Comparison of ENCODE assay signal across 8 cellular contexts in genomic region chr6:8131265-8131897, GRCh38. TPM values are rescaled to one million over a fixed set of nuclear protein-coding genes. Genes with fewer than 3 reads are reported as not detected.
DNase-seq lines count a peak whose midpoint lies in the region; ATAC-seq and TF ChIP-seq lines count a peak whose summit lies in the region.

No MANE protein-coding gene starts in this region.

- no peak overlapping the region for H3K4me3 ChIP-seq in CD4-positive, alpha-beta memory T cell (ENCODE audit: low read length in 2 of 2)
- no peak overlapping the region for H3K4me3 ChIP-seq in HL-60 (replicated peaks; ENCODE audit: insufficient read depth, low read length)

- peak; percentile 13 for TF ChIP-seq CTCF in HL-60 (IDR thresholded peaks at IDR 0.05; ENCODE audit: insufficient read depth, low read length)

- intact Hi-C loops in CD4-positive, alpha-beta memory T cell (cut with micrococcal nuclease), result loop anchor here (1.0 kb wide), 1 partner anchor 88 kb away; no protein-coding TSS in a partner anchor

- H3K27ac Mint-ChIP-seq in CD4-positive, alpha-beta memory T cell, result no peak overlapping the region
- no peak overlapping the region for H3K27ac Mint-ChIP-seq in activated T-cell treated with anti-CD3 and anti-CD28 coated beads, Interleukin-2, amount 50 U/mL, for 72 hours

- peaks cover 0 to 2% (median 0%) of the 10 kb centered on the region in 8 donors for H3K9me3 Mint-ChIP-seq in CD4-positive, alpha-beta memory T cell
- H3K9me3 Mint-ChIP-seq in activated T-cell treated with anti-CD3 and anti-CD28 coated beads, Interleukin-2, amount 50 U/mL, for 72 hours, result no peaks in the 10 kb centered on the region

- no peaks in the 10 kb centered on the region for H3K36me3 ChIP-seq in CD4-positive, alpha-beta memory T cell (ENCODE audit: insufficient read depth, low read length)

- POLR2A ChIA-PET in CD4-positive, alpha-beta memory T cell (lab: Charles Lee; ENCODE audit: partially characterized antibody), result interaction anchor here (1.1 kb wide), 1 partner anchor 10 kb away, joined by 3 read pairs; no protein-coding TSS in a partner anchor

- H3K27ac ChIP-seq in CD4-positive, alpha-beta memory T cell (ENCODE audit: low read depth, low read length), result no peak overlapping the region
- no peak overlapping the region for H3K27ac ChIP-seq in HL-60 (replicated peaks)

- peaks cover 16 to 27% of the 10 kb centered on the region in 2 donors for H3K27me3 Mint-ChIP-seq in CD4-positive, alpha-beta memory T cell
- peaks cover 33% of the 10 kb centered on the region for H3K27me3 Mint-ChIP-seq in activated T-cell treated with anti-CD3 and anti-CD28 coated beads, Interleukin-2, amount 50 U/mL, for 72 hours (ENCODE audit: low read depth)

- H3K4me1 Mint-ChIP-seq in CD4-positive, alpha-beta memory T cell, result peaks cover 0 to 4% (median 0%) of the 10 kb centered on the region in 4 donors
- H3K4me1 Mint-ChIP-seq in activated T-cell treated with anti-CD3 and anti-CD28 coated beads, Interleukin-2, amount 50 U/mL, for 72 hours (ENCODE audit: low read depth), result peaks cover 8% of the 10 kb centered on the region

- H3K36me3 Mint-ChIP-seq in CD4-positive, alpha-beta memory T cell, result no peaks in the 10 kb centered on the region
- H3K36me3 Mint-ChIP-seq in activated T-cell treated with anti-CD3 and anti-CD28 coated beads, Interleukin-2, amount 50 U/mL, for 72 hours (ENCODE audit: insufficient read depth in 2 of 2), result no peaks in the 10 kb centered on the region

- CTCF ChIA-PET in CD4-positive, alpha-beta memory T cell (lab: Charles Lee; ENCODE audit: partially characterized antibody), result interaction anchor here (1.2 to 4.1 kb wide), 6 partner anchors 9 to 94 kb away, joined by 3 to 41 read pairs (median 5); no protein-coding TSS in a partner anchor

- no peak overlapping the region for H3K4me3 Mint-ChIP-seq in CD4-positive, alpha-beta memory T cell
- no peak overlapping the region for H3K4me3 Mint-ChIP-seq in activated T-cell treated with anti-CD3 and anti-CD28 coated beads, Interleukin-2, amount 50 U/mL, for 72 hours

- ATAC-seq in GM19324 (IDR thresholded peaks at IDR 0.05; ENCODE audit: low FRiP score, unreplicated experiment), result peak; percentile 57
- peak; percentile 74 to 77 for ATAC-seq in activated T-cell treated with anti-CD3 and anti-CD28 coated beads, Interleukin-2, amount 50 U/mL, for 72 hours (replicated peaks in 1 of 2)

- H3K27me3 ChIP-seq in CD4-positive, alpha-beta memory T cell (ENCODE audit: insufficient read depth, low read length), result no peaks in the 10 kb centered on the region
- no peaks in the 10 kb centered on the region for H3K27me3 ChIP-seq in HL-60 (ENCODE audit: insufficient read depth, poor library complexity, severe bottlenecking)

- H3K9me3 ChIP-seq in CD4-positive, alpha-beta memory T cell (ENCODE audit: control insufficient read depth in 1 of 2, low read length in 2 of 2), result no peaks in the 10 kb centered on the region

- no peaks in the 10 kb centered on the region for H3K4me1 ChIP-seq in CD4-positive, alpha-beta memory T cell (ENCODE audit: insufficient read depth, low read length)

- peak in 4 of 5 donors; percentile 10 to 19 (median 14) for DNase-seq in CD4-positive, alpha-beta memory T cell
- peak; percentile 41 to 45 for DNase-seq in HL-60 (ENCODE audit: low read depth in 1 of 2, low spot score in 1 of 2)
- DNase-seq in NOMO-1 treated with dmso at 0.1 percent for 144 hours (lab: John Stamatoyannopoulos, UW; ENCODE audit: unreplicated experiment), result peak; percentile 40
- DNase-seq in activated T-cell treated with anti-CD3 and anti-CD28 coated beads, Interleukin-2, amount 50 U/mL, for 72 hours, result peak; percentile 42 to 52
- peak; percentile 65 for DNase-seq in glomerular visceral epithelial cell (ENCODE audit: extremely low spot score)
- DNase-seq in pulmonary artery endothelial cell (ENCODE audit: low read depth, low spot score), result peak; percentile 13
- DNase-seq in cortex of kidney (lab: John Stamatoyannopoulos, UW), result no peak

RNA-seq across cellular contexts. Expression of gene EEF1E1, which starts 29.0 kb away (rescaled TPM):
- 10 to 100 TPM; 14.8 to 20.7 TPM for total RNA-seq in CD4-positive, alpha-beta memory T cell
- polyA plus RNA-seq in CD4-positive, alpha-beta memory T cell, result 10 to 100 TPM; 52.8 to 82.7 TPM
- 10 to 100 TPM; 39.3 to 49.5 TPM for total RNA-seq in activated T-cell treated with anti-CD3 and anti-CD28 coated beads, Interleukin-2, amount 50 U/mL, for 72 hours
- 76.2 and 107 TPM in 2 replicates for total RNA-seq in pulmonary artery endothelial cell
